19 cellular contexts compared by ENCODE assay signal in genomic region chr1:77096496-77097255, GRCh38.
DNase-seq lines count a peak whose midpoint lies in the region; ATAC-seq, FAIRE-seq and TF ChIP-seq lines count a peak whose summit lies in the region.
"Had no signal": no experiment of that assay in that cellular context is flagged by ENCODE, and none has a peak within 500 bp of the region (broad histone marks: within the 10 kb centered on the region; RNA-seq: fewer than 3 reads in every experiment).

No MANE protein-coding gene starts in this region.

- H4K5ac ChIP-seq in IMR-90 (ENCODE audit: low read depth, low read length) (no peak overlapping the region), H1 (ENCODE audit: insufficient read length, low read depth, low read length) (no peak overlapping the region)

- H2BK5ac ChIP-seq in IMR-90 (ENCODE audit: low read depth, low read length, poor library complexity, severe bottlenecking): no peak overlapping the region
- no peak overlapping the region for H2BK5ac ChIP-seq in H1 (ENCODE audit: low read depth, low read length)

- H3K4ac ChIP-seq in IMR-90 (ENCODE audit: low read depth, low read length) (no peak overlapping the region), H1 (replicated peaks; ENCODE audit: insufficient read length, low read depth, low read length) (no peak overlapping the region)

- DNase-seq in GM23338 (ENCODE audit: low spot score) (no peak), IMR-90 (no peak), H1 (ENCODE audit: low read depth in 1 of 2, low spot score in 2 of 2) (no peak), pons (ENCODE audit: low spot score) (no peak), NCI-H1105 (lab: John Stamatoyannopoulos, UW) (no peak)
- DNase-seq: CD4-positive, alpha-beta memory T cell; DMS153; DMS79; GDM1; GOT3 had no signal

- no peaks in the 10 kb centered on the region for H3K36me3 Mint-ChIP-seq in GM23338 (ENCODE audit: low read depth)

- no peak for TF ChIP-seq EP300 in H1 (IDR thresholded peaks at IDR 0.05; ENCODE audit: borderline replicate concordance in 1 of 2, low read depth in 2 of 2, low read length in 2 of 2)

- H3K9me2 ChIP-seq in GM23338 (ENCODE audit: insufficient read depth): no peaks in the 10 kb centered on the region

- no peak for FAIRE-seq in H1 (lab: Jason Lieb, UNC)
- FAIRE-seq: GM12892, GM18507, HTR-8/SVneo had no signal

- no peak overlapping the region for H2AK9ac ChIP-seq in IMR-90 (replicated peaks; ENCODE audit: low read depth, low read length, poor library complexity)

- no peaks in the 10 kb centered on the region for H3F3A ChIP-seq in GM23338 (replicated peaks; ENCODE audit: low read depth)

- H2AK5ac ChIP-seq in IMR-90 (ENCODE audit: low read depth, low read length) (no peak overlapping the region), H1 (ENCODE audit: low read depth, low read length) (no peak overlapping the region)

- H3K23ac ChIP-seq in IMR-90 (ENCODE audit: low read depth, low read length) (no peak overlapping the region), H1 (ENCODE audit: insufficient read length) (no peak overlapping the region)

- H4K20me1 ChIP-seq in GM23338 (replicated peaks; ENCODE audit: insufficient read depth) (no peaks in the 10 kb centered on the region), IMR-90 (ENCODE audit: insufficient read depth, low read length) (no peaks in the 10 kb centered on the region), H1 (replicated peaks in 1 of 2; ENCODE audit: control insufficient read depth in 1 of 2, insufficient read depth in 2 of 2, low read length in 2 of 2) (no peaks in the 10 kb centered on the region)
- H4K20me1 ChIP-seq: BLaER1 had no signal

- WGBS in IMR-90 (ENCODE audit: extremely low coverage in 2 of 2, insufficient read length in 1 of 2), 2 experiments: 93% methylated on average over 2 of the region's 9 CpGs; no CpG with 5 or more reads in 1 of the 2 experiments
- 92% methylated on average over 9 of the region's 9 CpGs; no CpG with 5 or more reads in 1 of the 2 experiments for WGBS in H1 (ENCODE audit: extremely low coverage in 1 of 2, insufficient coverage in 1 of 2, insufficient read length in 1 of 2, insufficient replicate concordance in 2 of 2, low coverage in 1 of 2, low lambda C conversion rate in 2 of 2, missing lambda C conversion rate in 1 of 2), 2 experiments

- no peak overlapping the region for H2BK12ac ChIP-seq in H1 (ENCODE audit: low read depth, low read length)

- ATAC-seq in GM23338 (no peak), IMR-90 (ENCODE audit: low read depth) (no peak), GM19328 (IDR thresholded peaks at IDR 0.05; ENCODE audit: unreplicated experiment) (no peak)

- H3K27me3 Mint-ChIP-seq in GM23338 (ENCODE audit: insufficient read depth, low read depth, poor library complexity): no peaks in the 10 kb centered on the region
- H3K27me3 Mint-ChIP-seq: CD4-positive, alpha-beta memory T cell had no signal

- H3K27ac ChIP-seq in GM23338 (ENCODE audit: low read depth): no peak overlapping the region
- H3K27ac ChIP-seq in IMR-90 (ENCODE audit: insufficient read depth, low read length): no peak overlapping the region
- no peak overlapping the region for H3K27ac ChIP-seq in H1 (ENCODE audit: low read depth, low read length)
- H3K27ac ChIP-seq: BLaER1, HL-60, KMS-11 had no signal

- H3K9me1 ChIP-seq in IMR-90 (ENCODE audit: insufficient read depth, low read length): no peaks in the 10 kb centered on the region

- TF ChIP-seq CTCF in GM23338 (conservative IDR thresholded peaks at IDR 0.05; ENCODE audit: low read depth in 2 of 2) (no peak), IMR-90 (conservative IDR thresholded peaks at IDR 0.05; ENCODE audit: low read depth, low read length) (no peak), H1 (IDR thresholded peaks at IDR 0.05; ENCODE audit: control extremely low read depth in 1 of 3, insufficient read depth in 1 of 3, low read depth in 1 of 3, low read length in 3 of 3) (no peak)

- H3K79me1 ChIP-seq in IMR-90 (ENCODE audit: low read depth in 1 of 2, low read length in 2 of 2) (no peaks in the 10 kb centered on the region), H1 (ENCODE audit: low read depth, low read length) (no peaks in the 10 kb centered on the region)

- H3K27me3 ChIP-seq in GM23338 (ENCODE audit: insufficient read depth): no peaks in the 10 kb centered on the region
- H3K27me3 ChIP-seq in IMR-90 (ENCODE audit: control insufficient read depth, insufficient read depth, low read length): no peaks in the 10 kb centered on the region
- no peaks in the 10 kb centered on the region for H3K27me3 ChIP-seq in H1 (replicated peaks in 1 of 4; ENCODE audit: control insufficient read depth in 3 of 4, extremely low read depth in 1 of 4, insufficient read depth in 3 of 4, low read length in 3 of 4)
- H3K27me3 ChIP-seq: BLaER1 had no signal

- H3K14ac ChIP-seq in IMR-90 (replicated peaks; ENCODE audit: low read depth, low read length) (no peak overlapping the region), H1 (ENCODE audit: insufficient read length) (no peak overlapping the region)

- H3K9ac ChIP-seq in IMR-90 (ENCODE audit: low read depth, low read length) (no peak overlapping the region), H1 (replicated peaks in 1 of 4; ENCODE audit: extremely low read depth in 1 of 4, low read depth in 3 of 4, low read length in 3 of 4) (no peak overlapping the region)
- H3K9ac ChIP-seq: BLaER1, KMS-11 had no signal

- no peaks in the 10 kb centered on the region for H3K23me2 ChIP-seq in H1 (ENCODE audit: low read depth, low read length)

- peak overlapping the region; percentile 26; the same call in 1 of the 2 replicates for H3K27ac Mint-ChIP-seq in GM23338
- H3K27ac Mint-ChIP-seq: CD14-positive monocyte had no signal

- CTCF ChIA-PET in IMR-90 (lab: Yijun Ruan, JAX) (interaction anchor here (0.7 to 0.9 kb wide), 2 partner anchors 16 to 45 kb away, joined by 3 read pairs; no protein-coding TSS in a partner anchor), H1 (lab: Charles Lee; ENCODE audit: partially characterized antibody) (interaction anchor here (1.2 to 1.3 kb wide), 3 partner anchors 9 to 943 kb away, joined by 3 read pairs; no protein-coding TSS in a partner anchor)

- no peak overlapping the region for H4K91ac ChIP-seq in IMR-90 (ENCODE audit: insufficient read depth, low read depth, low read length)
- no peak overlapping the region for H4K91ac ChIP-seq in H1 (replicated peaks; ENCODE audit: insufficient read length, low read length)

- TF ChIP-seq POLR2A in IMR-90 (IDR thresholded peaks at IDR 0.05; ENCODE audit: low read depth, low read length) (no peak), H1 (IDR thresholded peaks at IDR 0.05; ENCODE audit: control extremely low read depth in 1 of 2, low read depth in 2 of 2, low read length in 2 of 2) (no peak)

- in situ Hi-C loops in IMR-90 (cut with MboI; ENCODE audit: low sequenced_read_pairs): no loop called here

- BruUV-seq in IMR-90 (replicated peaks; lab: Mats Ljungman, UMichigan): no TSS peak

- no peak overlapping the region for H3K4me3 ChIP-seq in GM23338
- no peak overlapping the region for H3K4me3 ChIP-seq in IMR-90 (ENCODE audit: insufficient read depth, low read depth, low read length)
- no peak overlapping the region for H3K4me3 ChIP-seq in H1 (ENCODE audit: extremely low read depth in 1 of 4, insufficient read depth in 2 of 4, low read depth in 3 of 4, low read length in 4 of 4)
- H3K4me3 ChIP-seq: BLaER1, HAP-1 had no signal

- H3K4me1 Mint-ChIP-seq in GM23338: no peaks in the 10 kb centered on the region
- H3K4me1 Mint-ChIP-seq: CD14-positive monocyte; CD4-positive, alpha-beta memory T cell had no signal

- no peak overlapping the region for H3K4me3 Mint-ChIP-seq in GM23338
- H3K4me3 Mint-ChIP-seq: CD14-positive monocyte; CD4-positive, alpha-beta memory T cell had no signal

- H4K8ac ChIP-seq in IMR-90 (ENCODE audit: low read depth in 2 of 2, low read length in 2 of 2) (no peak overlapping the region), H1 (ENCODE audit: extremely low read depth, insufficient read depth, low read length) (no peak overlapping the region)

- H3K9me3 ChIP-seq in IMR-90 (ENCODE audit: control insufficient read depth, insufficient read depth, low read length) (0 out of 2 replicates have a peak, but pooled peaks cover 2% of the 10 kb centered on the region), H1 (ENCODE audit: insufficient read depth in 2 of 2, low read depth in 1 of 2, low read length in 1 of 2) (no peaks in the 10 kb centered on the region)
- H3K9me3 ChIP-seq: BLaER1, HAP-1 had no signal

- H3K79me2 ChIP-seq in GM23338 (replicated peaks; ENCODE audit: insufficient read depth) (no peaks in the 10 kb centered on the region), H1 (ENCODE audit: control insufficient read depth in 1 of 2, insufficient read depth in 2 of 2, low read length in 2 of 2) (no peaks in the 10 kb centered on the region)

- H3K36me3 ChIP-seq in GM23338 (ENCODE audit: insufficient read depth) (no peaks in the 10 kb centered on the region), IMR-90 (ENCODE audit: control insufficient read depth, insufficient read depth, low read length) (no peaks in the 10 kb centered on the region), H1 (ENCODE audit: control insufficient read depth in 2 of 4, insufficient read depth in 4 of 4, low read length in 3 of 4) (no peaks in the 10 kb centered on the region)
- H3K36me3 ChIP-seq: BLaER1, HAP-1 had no signal

- POLR2A ChIA-PET in IMR-90 (lab: Charles Lee; ENCODE audit: unreplicated experiment) (no interaction called here), H1 (lab: Charles Lee; ENCODE audit: partially characterized antibody) (no interaction called here)

- TF ChIP-seq RAD21 in IMR-90 (IDR thresholded peaks at IDR 0.05; ENCODE audit: low read length): no peak
- TF ChIP-seq RAD21 in H1 (IDR thresholded peaks at IDR 0.05 in 1 of 2, conservative IDR thresholded peaks at IDR 0.05 in 1 of 2; ENCODE audit: low read depth in 2 of 2, low read length in 2 of 2): no peak

- H3K4me1 ChIP-seq in GM23338 (ENCODE audit: insufficient read depth): no peaks in the 10 kb centered on the region
- no peaks in the 10 kb centered on the region for H3K4me1 ChIP-seq in IMR-90 (ENCODE audit: control insufficient read depth, insufficient read depth, low read length)
- H3K4me1 ChIP-seq in H1 (replicated peaks in 1 of 4; ENCODE audit: control insufficient read depth in 3 of 4, insufficient read depth in 4 of 4, low read length in 3 of 4): no peaks in the 10 kb centered on the region
- H3K4me1 ChIP-seq: BLaER1, HAP-1 had no signal

- dilution Hi-C loops in IMR-90 (cut with HindIII; ENCODE audit: low sequenced_read_pairs, unreplicated experiment): no loop called here

- peaks cover 4% of the 10 kb centered on the region; the same call in 1 of the 3 replicates for H3K9me3 Mint-ChIP-seq in GM23338
- H3K9me3 Mint-ChIP-seq: CD14-positive monocyte had no signal

- H3K18ac ChIP-seq in IMR-90 (ENCODE audit: low read depth, low read length) (no peak overlapping the region), H1 (ENCODE audit: extremely low read depth, low read length) (no peak overlapping the region)

- intact Hi-C loops in IMR-90 (cut with micrococcal nuclease): no loop called here

- no peak overlapping the region for H2BK120ac ChIP-seq in IMR-90 (ENCODE audit: low read depth, low read length)
- no peak overlapping the region for H2BK120ac ChIP-seq in H1 (replicated peaks; ENCODE audit: low read depth, low read length)

- H3K56ac ChIP-seq in IMR-90 (ENCODE audit: extremely low read depth, insufficient read depth, low read length) (no peak overlapping the region), H1 (replicated peaks; ENCODE audit: insufficient read length, low read depth, low read length) (no peak overlapping the region)

- H3K4me2 ChIP-seq in GM23338 (no peak overlapping the region), IMR-90 (ENCODE audit: low read depth, low read length) (no peak overlapping the region), H1 (ENCODE audit: insufficient read depth in 1 of 2, low read depth in 2 of 2, low read length in 2 of 2) (no peak overlapping the region)
- H3K4me2 ChIP-seq: BLaER1, KMS-11 had no signal

- H2BK15ac ChIP-seq in IMR-90 (ENCODE audit: low read depth, low read length) (no peak overlapping the region), H1 (ENCODE audit: low read length) (no peak overlapping the region)

- no peak overlapping the region for H2BK20ac ChIP-seq in IMR-90 (ENCODE audit: low read depth, low read length)
- no peak overlapping the region for H2BK20ac ChIP-seq in H1 (ENCODE audit: low read length)

- no peak overlapping the region for H2AFZ ChIP-seq in GM23338
- no peak overlapping the region for H2AFZ ChIP-seq in IMR-90 (replicated peaks; ENCODE audit: low read length, poor library complexity)
- no peak overlapping the region for H2AFZ ChIP-seq in H1 (ENCODE audit: low read length)
